In genomic region chr18:57004366-57005121, GRCh38 we compare ENCODE assay signal across 7 cellular contexts.
DNase-seq lines count a peak whose midpoint lies in the region; ATAC-seq, FAIRE-seq and TF ChIP-seq lines count a peak whose summit lies in the region.

No MANE protein-coding gene starts in this region.

- no peaks in the 10 kb centered on the region for H3K36me3 ChIP-seq in mucosa of rectum (ENCODE audit: control insufficient read depth in 2 of 2, insufficient read depth in 2 of 2, low read length in 2 of 2)

- no peaks in the 10 kb centered on the region for H3K9me3 ChIP-seq in mucosa of rectum (ENCODE audit: control insufficient read depth in 2 of 2, low read length in 2 of 2)

- H3K4me3 ChIP-seq in mucosa of rectum (ENCODE audit: low read length in 2 of 2) = no peak overlapping the region

- peaks cover 34% of the 10 kb centered on the region for H3K4me1 Mint-ChIP-seq in activated T-helper 2 cell treated with anti-CD3 and anti-CD28 coated beads, Interferon-gamma antibody, Interleukin-2, Interleukin-4, amounts not matched to agents 10 μg/mL and 5 μg/mL and 100 μg/mL, durations not matched to agents 14 hours and 24 hours and 36 hours (ENCODE audit: low read depth)

- H3K27ac Mint-ChIP-seq in activated T-helper 2 cell treated with anti-CD3 and anti-CD28 coated beads, Interferon-gamma antibody, Interleukin-2, Interleukin-4, amounts not matched to agents 10 μg/mL and 5 μg/mL and 100 μg/mL, durations not matched to agents 14 hours and 24 hours and 36 hours = peak overlapping the region; percentile 49

- peak; percentile 61 for FAIRE-seq in GM12892 (lab: Jason Lieb, UNC)

- H3K27me3 Mint-ChIP-seq in activated T-helper 2 cell treated with anti-CD3 and anti-CD28 coated beads, Interferon-gamma antibody, Interleukin-2, Interleukin-4, amounts not matched to agents 10 μg/mL and 5 μg/mL and 100 μg/mL, durations not matched to agents 14 hours and 24 hours and 36 hours (ENCODE audit: low read depth) = no peaks in the 10 kb centered on the region

- no peak for TF ChIP-seq POLR2A in GM12892 (IDR thresholded peaks at IDR 0.05; ENCODE audit: low read depth, low read length)

- ATAC-seq in GM21423 (IDR thresholded peaks at IDR 0.05; ENCODE audit: unreplicated experiment) (peak; percentile 98), HG03575 (IDR thresholded peaks at IDR 0.05; ENCODE audit: extremely low read depth, insufficient number of reproducible peaks, low FRiP score, unreplicated experiment) (peak; percentile 96)

- H3K9me3 Mint-ChIP-seq in activated T-helper 2 cell treated with anti-CD3 and anti-CD28 coated beads, Interferon-gamma antibody, Interleukin-2, Interleukin-4, amounts not matched to agents 10 μg/mL and 5 μg/mL and 100 μg/mL, durations not matched to agents 14 hours and 24 hours and 36 hours = no peaks in the 10 kb centered on the region

- H3K4me1 ChIP-seq in mucosa of rectum (ENCODE audit: control insufficient read depth in 2 of 2, insufficient read depth in 2 of 2, low read length in 2 of 2) = peaks cover 8 to 12% of the 10 kb centered on the region in 2 donors

- H3K27ac ChIP-seq in mucosa of rectum (ENCODE audit: low read depth in 2 of 2, low read length in 2 of 2) = peak overlapping the region; percentile 62 to 70

- peak overlapping the region in 1 of 2 donors; percentile 33 for H3K9ac ChIP-seq in mucosa of rectum (ENCODE audit: low read depth in 1 of 2, low read length in 2 of 2)

- H3K4me3 Mint-ChIP-seq in activated T-helper 2 cell treated with anti-CD3 and anti-CD28 coated beads, Interferon-gamma antibody, Interleukin-2, Interleukin-4, amounts not matched to agents 10 μg/mL and 5 μg/mL and 100 μg/mL, durations not matched to agents 14 hours and 24 hours and 36 hours (ENCODE audit: low read depth) = peak overlapping the region; percentile 23

- no peaks in the 10 kb centered on the region for H3K27me3 ChIP-seq in mucosa of rectum (ENCODE audit: control insufficient read depth in 2 of 2, insufficient read depth in 2 of 2, low read length in 2 of 2)

- peaks cover 7% of the 10 kb centered on the region for H3K36me3 Mint-ChIP-seq in activated T-helper 2 cell treated with anti-CD3 and anti-CD28 coated beads, Interferon-gamma antibody, Interleukin-2, Interleukin-4, amounts not matched to agents 10 μg/mL and 5 μg/mL and 100 μg/mL, durations not matched to agents 14 hours and 24 hours and 36 hours (ENCODE audit: low read depth)

- no peak for DNase-seq in GM12892 (ENCODE audit: insufficient read length)
- no peak for DNase-seq in activated T-helper 2 cell treated with anti-CD3 and anti-CD28 coated beads, Interferon-gamma antibody, Interleukin-2, Interleukin-4, amounts not matched to agents 10 μg/mL and 5 μg/mL and 100 μg/mL, durations not matched to agents 14 hours and 24 hours and 36 hours (ENCODE audit: low spot score)
- DNase-seq in activated effector memory CD4-positive, alpha-beta T cell treated with Interleukin-2 at 50 U/mL for 16 hours = no peak
- DNase-seq in NCI-H2029 treated with DMSO at 0.1 percent for 48 hours (lab: John Stamatoyannopoulos, UW) = no peak

- intact Hi-C loops in activated T-helper 2 cell treated with anti-CD3 and anti-CD28 coated beads, Interferon-gamma antibody, Interleukin-2, Interleukin-4, amounts not matched to agents 10 μg/mL and 5 μg/mL and 100 μg/mL, durations not matched to agents 14 hours and 24 hours and 36 hours (cut with micrococcal nuclease) = loop anchor here (1.0 to 10.0 kb wide), 5 partner anchors 12 to 892 kb away; partner anchors contain the start of gene WDR7
